In genomic region chrX:153649178-153649914, GRCh38 we compare ENCODE assay signal across 9 cellular contexts. TPM values are rescaled to one million over a fixed set of nuclear protein-coding genes. Genes with fewer than 3 reads are reported as not detected.
DNase-seq lines count a peak whose midpoint lies in the region; ATAC-seq and TF ChIP-seq lines count a peak whose summit lies in the region.
"Had no signal": no experiment of that assay in that cellular context is flagged by ENCODE, and none has a peak within 500 bp of the region (broad histone marks: within the 10 kb centered on the region; RNA-seq: fewer than 3 reads in every experiment).

No MANE protein-coding gene starts in this region.

- peak; percentile 78 for DNase-seq in AG08396 (ENCODE audit: low spot score)
- DNase-seq in GM13977 (ENCODE audit: low spot score) = peak; percentile 87
- peak; percentile 12 to 72 for DNase-seq in NCI-H526 (lab: John Stamatoyannopoulos, UW)
- peak; percentile 27 for DNase-seq in activated CD8-positive, alpha-beta memory T cell treated with anti-CD3 and anti-CD28 coated beads, Interleukin-2, amount 50 U/mL, for 4 hours
- DNase-seq in iPS-NIHi7 (ENCODE audit: extremely low spot score) = peak; percentile 80
- peak; percentile 51 to 74 for DNase-seq in upper lobe of left lung
- DNase-seq in neuronal stem cell (ENCODE audit: low spot score) = no peak

- H3K4me2 ChIP-seq in neuronal stem cell (ENCODE audit: insufficient read depth, low read length, poor library complexity, severe bottlenecking) = no peak overlapping the region

- TF ChIP-seq EP300 in upper lobe of left lung (IDR thresholded peaks at IDR 0.05) = no peak

- peaks cover 4 to 20% (median 7%) of the 10 kb centered on the region in 4 donors for H3K4me1 ChIP-seq in upper lobe of left lung
- peaks cover 3% of the 10 kb centered on the region in 2 donors for H3K4me1 ChIP-seq in neuronal stem cell (ENCODE audit: control insufficient read depth in 2 of 2, insufficient read depth in 1 of 2, low read depth in 1 of 2, low read length in 2 of 2)

- no peak overlapping the region for H2BK12ac ChIP-seq in neuronal stem cell (ENCODE audit: low read length)

- ATAC-seq in upper lobe of left lung (ENCODE audit: low FRiP score in 2 of 2) (peak; percentile 32 to 42), HG03135 (IDR thresholded peaks at IDR 0.05; ENCODE audit: unreplicated experiment) (no peak)

- H3K23ac ChIP-seq in neuronal stem cell (ENCODE audit: low read depth, low read length, poor library complexity) = no peak overlapping the region

- no peak overlapping the region for H3K18ac ChIP-seq in neuronal stem cell (ENCODE audit: low read length)

- H3K9me3 ChIP-seq in upper lobe of left lung (peaks cover 0 to 10% (median 2%) of the 10 kb centered on the region in 4 donors), neuronal stem cell (replicated peaks in 1 of 2; ENCODE audit: control insufficient read depth in 2 of 2, insufficient read depth in 1 of 2, low read depth in 1 of 2, low read length in 2 of 2) (peaks cover 0 to 8% of the 10 kb centered on the region in 2 donors)

- H3K27me3 ChIP-seq in upper lobe of left lung = peaks cover 0 to 57% (median 4%) of the 10 kb centered on the region in 4 donors
- H3K27me3 ChIP-seq in neuronal stem cell (ENCODE audit: control insufficient read depth in 3 of 3, insufficient read depth in 3 of 3, low read depth in 1 of 3, low read length in 3 of 3) = peaks cover 7 to 50% (median 49%) of the 10 kb centered on the region in 3 experiments

- no peak overlapping the region for H4K91ac ChIP-seq in neuronal stem cell (ENCODE audit: low read depth, low read length, poor library complexity)

- H2AK5ac ChIP-seq in neuronal stem cell (ENCODE audit: low read depth, low read length) = no peak overlapping the region

- H2AFZ ChIP-seq in neuronal stem cell (ENCODE audit: low read length) = no peak overlapping the region

- no peak overlapping the region for H3K14ac ChIP-seq in neuronal stem cell (ENCODE audit: low read length)

- H2BK120ac ChIP-seq in neuronal stem cell (ENCODE audit: low read depth, low read length) = no peak overlapping the region

- no peak overlapping the region for H3K4ac ChIP-seq in neuronal stem cell (ENCODE audit: low read length)

- H3K36me3 ChIP-seq in upper lobe of left lung = no peaks in the 10 kb centered on the region
- no peaks in the 10 kb centered on the region for H3K36me3 ChIP-seq in neuronal stem cell (replicated peaks in 1 of 2; ENCODE audit: control insufficient read depth in 2 of 2, insufficient read depth in 2 of 2, low read length in 2 of 2)

- H2BK5ac ChIP-seq in neuronal stem cell (ENCODE audit: low read length) = no peak overlapping the region

- H3K27ac ChIP-seq in upper lobe of left lung (no peak overlapping the region), neuronal stem cell (replicated peaks; ENCODE audit: low read length) (no peak overlapping the region)

- no peak for TF ChIP-seq POLR2A in upper lobe of left lung (IDR thresholded peaks at IDR 0.05)

- H2BK15ac ChIP-seq in neuronal stem cell (ENCODE audit: low read length) = no peak overlapping the region

- peak; percentile 67 for TF ChIP-seq CTCF in GM13977 (IDR thresholded peaks at IDR 0.05; ENCODE audit: extremely low read depth, insufficient read depth, missing control alignments)
- peak in 4 of 6 experiments; percentile 20 to 39 (median 35) for TF ChIP-seq CTCF in upper lobe of left lung (IDR thresholded peaks at IDR 0.05)

- in situ Hi-C loops in GM13977 (cut with MboI; ENCODE audit: low pct_unique_long_range_greater_than_20kb, low sequenced_read_pairs, unreplicated experiment) = no loop called here

- no peak overlapping the region for H4K8ac ChIP-seq in neuronal stem cell (ENCODE audit: low read depth, low read length)

- no peaks in the 10 kb centered on the region for H3K79me1 ChIP-seq in neuronal stem cell (ENCODE audit: low read depth, low read length)

- 77 to 93% methylated on average over 3 to 19 of the region's 26 CpGs for WGBS in upper lobe of left lung, 2 donors
- no CpG with 5 or more reads among the region's 26 CpGs for WGBS in neuronal stem cell (ENCODE audit: extremely low coverage in 2 of 2, insufficient read length in 2 of 2, insufficient replicate concordance in 1 of 2), 2 donors

- H3K4me3 ChIP-seq in upper lobe of left lung (no peak overlapping the region), neuronal stem cell (ENCODE audit: low read length in 2 of 2) (no peak overlapping the region)

- no peak overlapping the region for H3K9ac ChIP-seq in neuronal stem cell (ENCODE audit: low read depth, low read length, poor library complexity)

RNA-seq across cellular contexts. Expression of gene DUSP9, which starts 2.3 kb away (rescaled TPM):
- total RNA-seq in upper lobe of left lung = under 1 TPM in 3 of 6 donors, not detected in 3; 0.14 to 0.44 (median 0.27) TPM
- polyA plus RNA-seq in neuronal stem cell (2013, experiment 1 of 2) = 1.5 TPM
- polyA plus RNA-seq in neuronal stem cell (2013, experiment 2 of 2) = 1.4 TPM
- total RNA-seq: skeletal muscle tissue had no signal

RNA-seq across cellular contexts. Expression of gene PNCK, which starts 24.3 kb away (rescaled TPM):
- 1 to 10 TPM in 1 of 6 donors, under 1 TPM in 1, not detected in 4; 0.47 to 5.2 TPM for total RNA-seq in upper lobe of left lung
- polyA plus RNA-seq in neuronal stem cell (2013, experiment 1 of 2) = 20.3 TPM
- 20.9 TPM for polyA plus RNA-seq in neuronal stem cell (2013, experiment 2 of 2)
- total RNA-seq: skeletal muscle tissue had no signal

RNA-seq across cellular contexts. Expression of gene SLC6A8, which starts 38.4 kb away (rescaled TPM):
- total RNA-seq in upper lobe of left lung = 1 to 10 TPM; 3.9 to 8.1 (median 6.1) TPM
- polyA plus RNA-seq in neuronal stem cell (2013, experiment 1 of 2) = 122 TPM
- polyA plus RNA-seq in neuronal stem cell (2013, experiment 2 of 2) = 123 TPM

RNA-seq across cellular contexts. Expression of gene CCNQ, which starts 50.4 kb away (rescaled TPM):
- 10 to 100 TPM; 13.4 to 48.2 (median 24.6) TPM for total RNA-seq in upper lobe of left lung
- polyA plus RNA-seq in neuronal stem cell (2013, experiment 1 of 2) = 24.9 TPM
- polyA plus RNA-seq in neuronal stem cell (2013, experiment 2 of 2) = 25.1 TPM
